Comparison of ENCODE assay signal across 1 cellular context in genomic region chr4:73872331-73873108, GRCh38.
A peak's percentile ranks its signal among the peaks of the same experiment; 100 is the strongest.
TF ChIP-seq lines count a peak whose summit lies in the region.

No MANE protein-coding gene starts in this region.

TF ChIP-seq in K562, 482 proteins besides CTCF, POLR2A, EP300 and RAD21:
- TF ChIP-seq CBFA2T3 (IDR thresholded peaks at IDR 0.05), result no peak
- 0 out of 2 replicates have a peak, but pooled peaks have one; percentile 19 for TF ChIP-seq GABPA (tag; conservative IDR thresholded peaks at IDR 0.05; ENCODE audit: low read depth)
TF ChIP-seq in K562: peak in this region for 1.
